11 cellular contexts compared by ENCODE assay signal in the genomic region with DNA sequence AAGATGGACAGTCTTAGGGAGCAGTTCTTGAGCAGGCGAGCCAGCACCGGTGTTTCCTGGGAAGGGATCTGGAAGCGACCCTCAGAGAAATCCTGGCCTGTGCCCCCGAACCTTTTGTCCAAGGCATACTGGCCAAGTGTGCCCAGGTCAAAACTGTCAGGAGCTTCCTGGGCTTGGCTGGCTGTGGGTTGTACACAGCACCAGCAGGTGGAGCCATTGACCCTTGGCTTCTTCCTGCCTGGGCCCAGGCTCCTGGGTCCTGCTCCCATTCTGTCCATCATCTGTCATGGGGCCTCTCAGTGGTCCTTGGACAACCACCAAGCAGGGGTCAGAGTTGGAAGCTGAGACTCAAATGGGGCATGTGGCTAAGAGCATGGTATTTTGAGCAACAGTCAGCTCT. TPM values are rescaled to one million over a fixed set of nuclear protein-coding genes. Genes with fewer than 3 reads are reported as not detected.
DNase-seq lines count a peak whose midpoint lies in the region; ATAC-seq and TF ChIP-seq lines count a peak whose summit lies in the region.
"Not testable (repeated sequence)": the region's sequence is repeated elsewhere in the genome, so short reads cannot be mapped to it uniquely, and the experiment has no call there.
"Had no signal": no experiment of that assay in that cellular context is flagged by ENCODE, and none has a peak within 500 bp of the region (broad histone marks: within the 10 kb centered on the region; RNA-seq: fewer than 3 reads in every experiment).

No MANE protein-coding gene starts in this region.

- H3K4me3 Mint-ChIP-seq in T-helper 17 cell; effector memory CD8-positive, alpha-beta T cell; immature natural killer cell; osteocyte (ENCODE audit: unreplicated experiment): not testable (repeated sequence)

- H3K36me3 ChIP-seq in aorta (ENCODE audit: control insufficient read depth in 1 of 2, insufficient read depth in 2 of 2, low read length in 1 of 2), result not testable (repeated sequence)

- H3K9me3 Mint-ChIP-seq in effector memory CD8-positive, alpha-beta T cell; immature natural killer cell; osteocyte (ENCODE audit: unreplicated experiment): not testable (repeated sequence)

- ATAC-seq in T-helper 17 cell, result peak; percentile 35
- ATAC-seq in effector memory CD8-positive, alpha-beta T cell (replicated peaks), result peak; percentile 71
- peak; percentile 77 for ATAC-seq in aorta (ENCODE audit: low FRiP score)

- not testable (repeated sequence) for H3K9me3 ChIP-seq in T-helper 17 cell (ENCODE audit: control insufficient read depth, low read length, poor library complexity, severe bottlenecking); aorta (ENCODE audit: control insufficient read depth, low read length)

- not testable (repeated sequence) for H3K27me3 ChIP-seq in aorta (ENCODE audit: control insufficient read depth in 1 of 2, insufficient read depth in 2 of 2, low read length in 1 of 2)

- H3K27me3 Mint-ChIP-seq in T-helper 17 cell; effector memory CD8-positive, alpha-beta T cell; immature natural killer cell (ENCODE audit: low read depth in 3 of 3); osteocyte (ENCODE audit: unreplicated experiment): not testable (repeated sequence)

- H3K4me3 ChIP-seq in aorta (ENCODE audit: low read length in 2 of 2), result not testable (repeated sequence)

- H3K27ac Mint-ChIP-seq in T-helper 17 cell; effector memory CD8-positive, alpha-beta T cell; immature natural killer cell; osteocyte (ENCODE audit: unreplicated experiment): not testable (repeated sequence)

- DNase-seq in T-helper 17 cell (peak in 1 of 3 donors; percentile 5), immature natural killer cell (peak in 2 of 3 donors; percentile 30 to 33), osteocyte (ENCODE audit: extremely low spot score, unreplicated experiment) (peak; percentile 66), aorta (peak; percentile 53 to 77)
- DNase-seq in activated effector memory CD4-positive, alpha-beta T cell treated with anti-CD3 and anti-CD28 coated beads, Interleukin-2, amount 50 U/mL, for 16 hours, result peak; percentile 62
- peak in 2 of 3 experiments; percentile 32 to 40 for DNase-seq in effector memory CD8-positive, alpha-beta T cell
- DNase-seq in stimulated activated CD4-positive, alpha-beta T cell treated with anti-CD3 and anti-CD28 coated beads, Interleukin-4, amount 100 ng/mL, for 24 hours, result peak; percentile 10

- H3K4me1 ChIP-seq in aorta (ENCODE audit: control insufficient read depth in 1 of 2, insufficient read depth in 2 of 2, low read length in 2 of 2), result not testable (repeated sequence)

- intact Hi-C loops in aorta (cut with DNase I), result not testable (repeated sequence)

- H3K36me3 Mint-ChIP-seq in T-helper 17 cell (ENCODE audit: low read depth); effector memory CD8-positive, alpha-beta T cell (ENCODE audit: insufficient read depth); immature natural killer cell; osteocyte (ENCODE audit: unreplicated experiment): not testable (repeated sequence)

- H3K4me1 Mint-ChIP-seq in T-helper 17 cell; effector memory CD8-positive, alpha-beta T cell (ENCODE audit: low read depth in 2 of 2); immature natural killer cell; osteocyte (ENCODE audit: unreplicated experiment): not testable (repeated sequence)

- TF ChIP-seq CTCF in GM12873 (IDR thresholded peaks at IDR 0.05; ENCODE audit: insufficient read depth, low read depth, low read length, missing control alignments) (peak; percentile 39), osteocyte (IDR thresholded peaks at IDR 0.05) (peak; percentile 45)

- H3K27ac ChIP-seq in aorta (ENCODE audit: low read depth in 1 of 2, low read length in 2 of 2), result not testable (repeated sequence)

- WGBS in aorta, 2 donors, result no CpG with 5 or more reads among the region's 4 CpGs

RNA-seq across cellular contexts. Expression of a gene that starts 15.0 kb away (rescaled TPM):
- total RNA-seq in T-helper 17 cell, result 10 to 100 TPM; 17.5 to 21.0 TPM
- not detected for polyA plus RNA-seq in immature natural killer cell
- not detected in 2 replicates for total RNA-seq in osteocyte
- 1 to 10 TPM; 6.3 to 6.6 TPM for total RNA-seq in aorta
- polyA plus RNA-seq in aorta, result not detected
- total RNA-seq: HFFc6, HT1080, M059J had no signal
